Comparison of ENCODE assay signal across 1 cellular context in genomic region chr16:57297856-57298255, GRCh38.
TF ChIP-seq lines count a peak whose summit lies in the region.

No MANE protein-coding gene starts in this region.

TF ChIP-seq in endothelial cell of umbilical vein, 7 proteins besides CTCF, POLR2A, EP300 and RAD21:
- TF ChIP-seq MAX (IDR thresholded peaks at IDR 0.05; ENCODE audit: insufficient read depth, insufficient read length) (no peak), FOS (IDR thresholded peaks at IDR 0.05; ENCODE audit: borderline replicate concordance, insufficient read depth, low read length) (no peak), EZH2 (IDR thresholded peaks at IDR 0.05; ENCODE audit: borderline replicate concordance, low read depth, low read length, severe bottlenecking) (no peak), JUN (IDR thresholded peaks at IDR 0.05; ENCODE audit: borderline replicate concordance, insufficient read depth, insufficient read length, low read depth) (no peak), GATA2 (IDR thresholded peaks at IDR 0.05; ENCODE audit: insufficient read depth, insufficient read length, low read depth, low read length) (no peak), MYC (IDR thresholded peaks at IDR 0.05; ENCODE audit: low read depth, low read length) (no peak), POLR2AphosphoS5 (IDR thresholded peaks at IDR 0.05; ENCODE audit: insufficient read depth, low read depth, low read length) (no peak)
